In genomic region chr11:19702620-19703019, GRCh38 we compare ENCODE assay signal across 17 cellular contexts.
"Had no signal": no experiment of that assay in that cellular context is flagged by ENCODE, and none has a peak within 500 bp of the region (broad histone marks: within the 10 kb centered on the region; RNA-seq: fewer than 3 reads in every experiment).

No MANE protein-coding gene starts in this region.

- H3K27me3 ChIP-seq: SJSA1 had no signal

- H3K4me3 ChIP-seq: SJSA1, SK-N-MC had no signal

- H3K36me3 ChIP-seq: SJSA1 had no signal

- H3K9me3 ChIP-seq: SJSA1 had no signal

- DNase-seq: KBM-7, NCI-H1048, NCI-H1105, NCI-H1417, NCI-H1436 treated with DMSO at 0.1 percent for 48 hours, NCI-H1694, NCI-H187 treated with DMSO at 0.1 percent for 48 hours, NCI-H2029 treated with DMSO at 0.1 percent for 48 hours, NCI-H2227 treated with DMSO at 0.1 percent for 48 hours, NCI-H524 treated with DMSO at 0.1 percent for 48 hours, NCI-H69, NCI-H774, Right ventricle myocardium superior, RPMI8226, SIG-M5 had no signal

- H3K27ac ChIP-seq: SJSA1, SK-N-MC had no signal
